ENCODE assay signal across 13 cellular contexts in the genomic region with DNA sequence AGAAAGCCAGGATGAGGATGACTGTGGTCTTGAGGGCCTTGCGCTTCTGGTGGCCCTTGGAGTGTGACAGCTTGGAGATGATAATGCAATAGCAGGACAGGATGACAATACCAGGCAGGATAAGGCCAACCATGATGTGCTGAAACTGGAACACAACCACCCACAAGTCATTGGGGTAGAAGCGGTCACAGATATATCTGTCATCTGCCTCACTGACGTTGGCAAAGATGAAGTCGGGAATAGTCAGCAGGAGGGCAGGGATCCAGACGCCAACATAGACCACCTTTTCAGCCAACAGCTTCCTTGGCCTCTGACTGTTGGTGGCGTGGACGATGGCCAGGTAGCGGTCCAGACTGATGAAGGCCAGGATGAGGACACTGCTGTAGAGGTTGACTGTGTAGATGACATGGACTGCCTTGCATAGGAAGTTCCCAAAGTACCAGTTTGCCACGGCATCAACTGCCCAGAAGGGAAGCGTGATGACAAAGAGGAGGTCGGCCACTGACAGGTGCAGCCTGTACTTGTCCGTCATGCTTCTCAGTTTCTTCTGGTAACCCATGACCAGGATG. TPM values are rescaled to one million over a fixed set of nuclear protein-coding genes. Genes with fewer than 3 reads are reported as not detected.
A peak's percentile ranks its signal among the peaks of the same experiment; 100 is the strongest.
DNase-seq lines count a peak whose midpoint lies in the region; ATAC-seq, FAIRE-seq and TF ChIP-seq lines count a peak whose summit lies in the region.
"Had no signal": no experiment of that assay in that cellular context is flagged by ENCODE, and none has a peak within 500 bp of the region (broad histone marks: within the 10 kb centered on the region; RNA-seq: fewer than 3 reads in every experiment).

No MANE protein-coding gene starts in this region.

- TF ChIP-seq POLR2A in H54 (IDR thresholded peaks at IDR 0.05; ENCODE audit: low read depth, low read length) (no peak), sigmoid colon (IDR thresholded peaks at IDR 0.05) (no peak)

- peaks cover 44% of the 10 kb centered on the region for H3K4me1 ChIP-seq in CD8-positive, alpha-beta T cell (ENCODE audit: insufficient read depth, low read length)
- peaks cover 0 to 39% (median 35%) of the 10 kb centered on the region in 4 donors for H3K4me1 ChIP-seq in sigmoid colon

- intact Hi-C loops in CD8-positive, alpha-beta T cell (cut with DNase I, micrococcal nuclease), result loop anchor here (2.0 to 5.0 kb wide), 4 partner anchors 63 to 1198 kb away; a partner anchor contains a TSS
- intact Hi-C loops in sigmoid colon (cut with DNase I), result loop anchor here (5.0 to 10.0 kb wide), 2 partner anchors 203 to 270 kb away; no protein-coding TSS in a partner anchor

- H3K27me3 Mint-ChIP-seq in CD8-positive, alpha-beta T cell (ENCODE audit: low read depth), result no peaks in the 10 kb centered on the region
- H3K27me3 Mint-ChIP-seq in IgD-negative memory B cell (peaks cover 2% of the 10 kb centered on the region), nephron progenitor cell (ENCODE audit: low read depth, poor library complexity) (no peaks in the 10 kb centered on the region)
- H3K27me3 Mint-ChIP-seq in activated naive CD8-positive, alpha-beta T cell treated with anti-CD3 and anti-CD28 coated beads, Interleukin-2, amount 10 ng/mL, durations not matched to agents 7 days and 5 days, result no peaks in the 10 kb centered on the region

- TF ChIP-seq EP300 in sigmoid colon (IDR thresholded peaks at IDR 0.05), result no peak

- POLR2A ChIA-PET in CD8-positive, alpha-beta T cell (lab: Charles Lee), result interaction anchor here (0.9 to 15.0 kb wide), 5 partner anchors 10 to 166 kb away, joined by 3 to 328 read pairs (median 4); a partner anchor contains a TSS
- POLR2A ChIA-PET in activated naive CD8-positive, alpha-beta T cell treated with anti-CD3 and anti-CD28 coated beads, Interleukin-2, amount 10 ng/mL, durations not matched to agents 7 days and 5 days (lab: Charles Lee), result interaction anchor here (0.5 to 1.9 kb wide), 8 partner anchors 15 to 266 kb away, joined by 3 to 7 read pairs (median 3); no protein-coding TSS in a partner anchor

- no peaks in the 10 kb centered on the region for H3K9me3 Mint-ChIP-seq in CD8-positive, alpha-beta T cell
- H3K9me3 Mint-ChIP-seq in IgD-negative memory B cell (peaks cover 0 to 3% (median 2%) of the 10 kb centered on the region in 3 donors), nephron progenitor cell (no peaks in the 10 kb centered on the region)
- H3K9me3 Mint-ChIP-seq in activated naive CD8-positive, alpha-beta T cell treated with anti-CD3 and anti-CD28 coated beads, Interleukin-2, amount 10 ng/mL, durations not matched to agents 7 days and 5 days, result no peaks in the 10 kb centered on the region

- WGBS in sigmoid colon, 2 donors, result 83 to 92% methylated on average over 12 of the region's 12 CpGs

- H3K4me3 ChIP-seq in CD8-positive, alpha-beta T cell (ENCODE audit: low read depth, low read length), result peak overlapping the region; percentile 83
- H3K4me3 ChIP-seq in sigmoid colon, result peak overlapping the region in 1 of 4 donors; percentile 53
- H3K4me3 ChIP-seq: thyroid gland had no signal

- no peaks in the 10 kb centered on the region for H3K9me3 ChIP-seq in CD8-positive, alpha-beta T cell (ENCODE audit: low read length)
- no peaks in the 10 kb centered on the region for H3K9me3 ChIP-seq in sigmoid colon
- H3K9me3 ChIP-seq: thyroid gland had no signal

- H3K4me3 Mint-ChIP-seq in CD8-positive, alpha-beta T cell, result peak overlapping the region; percentile 97
- H3K4me3 Mint-ChIP-seq in IgD-negative memory B cell (peak overlapping the region; percentile 96 to 99 (median 98)), nephron progenitor cell (peak overlapping the region; percentile 96)
- peak overlapping the region; percentile 98 for H3K4me3 Mint-ChIP-seq in activated naive CD8-positive, alpha-beta T cell treated with anti-CD3 and anti-CD28 coated beads, Interleukin-2, amount 10 ng/mL, durations not matched to agents 7 days and 5 days

- H3K36me3 Mint-ChIP-seq in CD8-positive, alpha-beta T cell, result peaks cover 61% of the 10 kb centered on the region
- H3K36me3 Mint-ChIP-seq in IgD-negative memory B cell (peaks cover 27% of the 10 kb centered on the region), nephron progenitor cell (ENCODE audit: low read depth) (peaks cover 24% of the 10 kb centered on the region)
- H3K36me3 Mint-ChIP-seq in activated naive CD8-positive, alpha-beta T cell treated with anti-CD3 and anti-CD28 coated beads, Interleukin-2, amount 10 ng/mL, durations not matched to agents 7 days and 5 days, result peaks cover 46% of the 10 kb centered on the region

- peak overlapping the region; percentile 100 for H3K27ac ChIP-seq in CD8-positive, alpha-beta T cell (ENCODE audit: low read depth, low read length)
- H3K27ac ChIP-seq in sigmoid colon, result no peak overlapping the region
- H3K27ac ChIP-seq: hepatocyte, thyroid gland had no signal

- H3K4me1 Mint-ChIP-seq in CD8-positive, alpha-beta T cell (ENCODE audit: low read depth), result peaks cover 46% of the 10 kb centered on the region
- H3K4me1 Mint-ChIP-seq in IgD-negative memory B cell, result peaks cover 33 to 51% (median 46%) of the 10 kb centered on the region in 3 donors
- peaks cover 35% of the 10 kb centered on the region for H3K4me1 Mint-ChIP-seq in activated naive CD8-positive, alpha-beta T cell treated with anti-CD3 and anti-CD28 coated beads, Interleukin-2, amount 10 ng/mL, durations not matched to agents 7 days and 5 days
- H3K4me1 Mint-ChIP-seq in nephron progenitor cell, result peaks cover 59% of the 10 kb centered on the region

- no peak for FAIRE-seq in H54 (lab: Jason Lieb, UNC)

- H3K27ac Mint-ChIP-seq in CD8-positive, alpha-beta T cell, result peak overlapping the region; percentile 100
- peak overlapping the region; percentile 99 to 100 (median 100) for H3K27ac Mint-ChIP-seq in IgD-negative memory B cell
- H3K27ac Mint-ChIP-seq in activated naive CD8-positive, alpha-beta T cell treated with anti-CD3 and anti-CD28 coated beads, Interleukin-2, amount 10 ng/mL, durations not matched to agents 7 days and 5 days, result peak overlapping the region; percentile 74
- H3K27ac Mint-ChIP-seq in nephron progenitor cell, result peak overlapping the region; percentile 12

- no peak for ATAC-seq in CD8-positive, alpha-beta T cell
- ATAC-seq in activated naive CD8-positive, alpha-beta T cell treated with anti-CD3 and anti-CD28 coated beads, Interleukin-2, amount 10 ng/mL, durations not matched to agents 7 days and 5 days (ENCODE audit: low read depth), result no peak

- peaks cover 29% of the 10 kb centered on the region for H3K36me3 ChIP-seq in CD8-positive, alpha-beta T cell (ENCODE audit: insufficient read depth, low read length)
- no peaks in the 10 kb centered on the region for H3K36me3 ChIP-seq in sigmoid colon
- H3K36me3 ChIP-seq: thyroid gland had no signal

- no peaks in the 10 kb centered on the region for H3K27me3 ChIP-seq in CD8-positive, alpha-beta T cell (ENCODE audit: insufficient read depth, low read length)
- peaks cover 19 to 76% (median 45%) of the 10 kb centered on the region in 3 donors for H3K27me3 ChIP-seq in sigmoid colon
- H3K27me3 ChIP-seq: thyroid gland had no signal

- DNase-seq in CD8-positive, alpha-beta T cell, result peak in 1 of 7 experiments; percentile 42
- DNase-seq in activated naive CD8-positive, alpha-beta T cell treated with anti-CD3 and anti-CD28 coated beads, Interleukin-2, amount 10 ng/mL, durations not matched to agents 7 days and 5 days, result no peak
- DNase-seq in nephron progenitor cell (no peak), H54 (ENCODE audit: insufficient read length, low spot score) (no peak), DMS 273 (lab: John Stamatoyannopoulos, UW; ENCODE audit: unreplicated experiment) (no peak), sigmoid colon (no peak)
- no peak for DNase-seq in stimulated activated CD4-positive, alpha-beta T cell treated with anti-CD3 and anti-CD28 coated beads, Interleukin-2, amount 100 ng/mL, for 48 hours
- DNase-seq: cortex of kidney, NCI-H446 treated with DMSO at 0.1 percent for 48 hours had no signal

- no peak for TF ChIP-seq CTCF in CD8-positive, alpha-beta T cell (IDR thresholded peaks at IDR 0.05)
- TF ChIP-seq CTCF in nephron progenitor cell (IDR thresholded peaks at IDR 0.05), result no peak
- TF ChIP-seq CTCF in sigmoid colon (IDR thresholded peaks at IDR 0.05), result no peak

- CTCF ChIA-PET in CD8-positive, alpha-beta T cell (lab: Charles Lee), result interaction anchor here (0.8 to 1.2 kb wide), 3 partner anchors 21 to 190 kb away, joined by 3 to 4 read pairs (median 3); no protein-coding TSS in a partner anchor

RNA-seq across cellular contexts. Expression of a gene that starts 2.7 kb away (rescaled TPM):
- total RNA-seq in CD8-positive, alpha-beta T cell, result 1,000 to 10,000 TPM; 2,159 to 2,188 TPM
- 862 TPM for polyA plus RNA-seq in IgD-negative memory B cell
- total RNA-seq in activated naive CD8-positive, alpha-beta T cell treated with anti-CD3 and anti-CD28 coated beads, Interleukin-2, amount 10 ng/mL, durations not matched to agents 7 days and 5 days, result 100 to 1,000 TPM; 288 to 293 TPM
- 10 to 100 TPM in 1 of 4 donors, 1 to 10 TPM in 3; 5.0 to 13.6 (median 6.3) TPM for total RNA-seq in sigmoid colon
- polyA plus RNA-seq in sigmoid colon, result 100 to 1,000 TPM in 1 of 3 donors, 1 to 10 TPM in 2; 5.8 to 255 (median 6.6) TPM
- total RNA-seq: myocyte had no signal

Comparison
In these comparisons a context has a peak if more than half of its experiments do, and no peak if none do; other contexts are left out.
1. H3K27ac Mint-ChIP-seq: peak in every context shown above with its lines; median percentile 100 in CD8-positive, alpha-beta T cell; 100 in IgD-negative memory B cell; 74 in activated naive CD8-positive, alpha-beta T cell treated with anti-CD3 and anti-CD28 coated beads, Interleukin-2, amount 10 ng/mL, durations not matched to agents 7 days and 5 days; 12 in nephron progenitor cell.
2. RNA of a gene that starts 2.7 kb away (total RNA-seq): 2,159 to 2,188 TPM in CD8-positive, alpha-beta T cell and 288 to 293 TPM in activated naive CD8-positive, alpha-beta T cell treated with anti-CD3 and anti-CD28 coated beads, Interleukin-2, amount 10 ng/mL, durations not matched to agents 7 days and 5 days; 5.0 to 13.6 TPM in sigmoid colon; every median in the first group is over 10 times any median in the second.
3. Peak in every context shown above with its lines, with median percentiles within 50 percentile points of each other: H3K4me3 Mint-ChIP-seq.